Comparison of ENCODE assay signal across 12 cellular contexts in the genomic region with DNA sequence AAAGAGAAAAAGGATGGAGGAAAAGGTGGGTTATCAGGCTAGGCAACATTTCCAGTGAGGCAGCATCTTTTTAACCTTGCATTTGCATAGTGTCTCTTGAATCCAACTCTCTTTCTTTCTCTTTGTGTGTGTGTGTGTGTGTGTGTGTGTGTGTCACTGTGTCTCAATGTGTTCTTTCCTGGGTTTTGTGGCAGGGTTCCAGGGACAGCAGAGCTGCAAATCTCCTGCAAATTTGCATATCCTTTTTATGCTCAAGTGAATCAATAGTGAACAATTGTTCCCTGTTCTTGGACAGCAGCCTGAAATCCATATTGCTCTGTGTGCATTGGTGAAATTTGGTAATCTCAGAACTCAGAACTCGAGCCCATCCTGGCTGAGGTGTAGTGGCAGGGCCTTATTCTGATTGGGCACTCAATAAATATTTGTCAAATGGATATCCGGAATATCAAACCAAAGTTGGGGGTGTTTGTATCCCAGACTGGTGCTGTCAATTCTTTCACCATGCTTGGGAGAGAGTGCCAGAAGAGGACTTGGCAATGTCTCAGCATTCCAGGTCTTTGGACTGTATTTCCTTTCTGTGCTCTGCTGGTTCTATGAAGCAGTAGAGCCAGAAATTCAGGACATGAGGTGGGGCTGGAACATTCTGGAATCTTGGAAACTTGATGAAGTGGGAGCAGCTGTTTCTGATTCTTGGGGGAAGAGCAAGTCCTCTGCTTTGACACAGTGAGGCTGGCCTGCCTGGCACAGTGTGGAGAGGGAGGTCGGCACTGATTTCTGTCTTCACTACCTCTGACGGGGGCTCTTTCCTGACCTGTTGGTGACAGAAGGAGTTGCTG.
DNase-seq lines count a peak whose midpoint lies in the region; ATAC-seq and TF ChIP-seq lines count a peak whose summit lies in the region.
"Had no signal": no experiment of that assay in that cellular context is flagged by ENCODE, and none has a peak within 500 bp of the region (broad histone marks: within the 10 kb centered on the region; RNA-seq: fewer than 3 reads in every experiment).

No MANE protein-coding gene starts in this region.

- peak overlapping the region; percentile 91 for H3K27ac ChIP-seq in VCaP

- H3K4me1 Mint-ChIP-seq in activated T-helper 2 cell treated with anti-CD3 and anti-CD28 coated beads, Interferon-gamma antibody, Interleukin-2, Interleukin-4, amounts not matched to agents 10 μg/mL and 5 μg/mL and 100 μg/mL, durations not matched to agents 14 hours and 24 hours and 36 hours (ENCODE audit: low read depth), result peaks cover 4% of the 10 kb centered on the region
- H3K4me1 Mint-ChIP-seq: activated naive CD4-positive, alpha-beta T cell treated with anti-CD3 and anti-CD28 coated beads, Interleukin-2, amount 50 U/mL, for 24 hours had no signal

- intact Hi-C loops in activated T-helper 2 cell treated with anti-CD3 and anti-CD28 coated beads, Interferon-gamma antibody, Interleukin-2, Interleukin-4, amounts not matched to agents 10 μg/mL and 5 μg/mL and 100 μg/mL, durations not matched to agents 14 hours and 24 hours and 36 hours (cut with micrococcal nuclease), result no loop called here

- H3K4me3 Mint-ChIP-seq in activated T-helper 2 cell treated with anti-CD3 and anti-CD28 coated beads, Interferon-gamma antibody, Interleukin-2, Interleukin-4, amounts not matched to agents 10 μg/mL and 5 μg/mL and 100 μg/mL, durations not matched to agents 14 hours and 24 hours and 36 hours (ENCODE audit: low read depth), result no peak overlapping the region
- H3K4me3 Mint-ChIP-seq: activated naive CD4-positive, alpha-beta T cell treated with anti-CD3 and anti-CD28 coated beads, Interleukin-2, amount 50 U/mL, for 24 hours had no signal

- ATAC-seq in HG02588 (IDR thresholded peaks at IDR 0.05; ENCODE audit: unreplicated experiment), result no peak

- H3K36me3 Mint-ChIP-seq in activated T-helper 2 cell treated with anti-CD3 and anti-CD28 coated beads, Interferon-gamma antibody, Interleukin-2, Interleukin-4, amounts not matched to agents 10 μg/mL and 5 μg/mL and 100 μg/mL, durations not matched to agents 14 hours and 24 hours and 36 hours (ENCODE audit: low read depth), result no peaks in the 10 kb centered on the region
- H3K36me3 Mint-ChIP-seq: activated naive CD4-positive, alpha-beta T cell treated with anti-CD3 and anti-CD28 coated beads, Interleukin-2, amount 50 U/mL, for 24 hours had no signal

- H3K4me3 ChIP-seq in foreskin fibroblast (ENCODE audit: low read depth in 1 of 2, low read length in 2 of 2), result no peak overlapping the region

- H3K27ac Mint-ChIP-seq in activated T-helper 2 cell treated with anti-CD3 and anti-CD28 coated beads, Interferon-gamma antibody, Interleukin-2, Interleukin-4, amounts not matched to agents 10 μg/mL and 5 μg/mL and 100 μg/mL, durations not matched to agents 14 hours and 24 hours and 36 hours, result no peak overlapping the region
- H3K27ac Mint-ChIP-seq: activated naive CD4-positive, alpha-beta T cell treated with anti-CD3 and anti-CD28 coated beads, Interleukin-2, amount 50 U/mL, for 24 hours had no signal

- no peaks in the 10 kb centered on the region for H3K9me3 Mint-ChIP-seq in activated T-helper 2 cell treated with anti-CD3 and anti-CD28 coated beads, Interferon-gamma antibody, Interleukin-2, Interleukin-4, amounts not matched to agents 10 μg/mL and 5 μg/mL and 100 μg/mL, durations not matched to agents 14 hours and 24 hours and 36 hours
- H3K9me3 Mint-ChIP-seq: activated naive CD4-positive, alpha-beta T cell treated with anti-CD3 and anti-CD28 coated beads, Interleukin-2, amount 50 U/mL, for 24 hours had no signal

- peaks cover 5% of the 10 kb centered on the region for H3K27me3 Mint-ChIP-seq in activated T-helper 2 cell treated with anti-CD3 and anti-CD28 coated beads, Interferon-gamma antibody, Interleukin-2, Interleukin-4, amounts not matched to agents 10 μg/mL and 5 μg/mL and 100 μg/mL, durations not matched to agents 14 hours and 24 hours and 36 hours (ENCODE audit: low read depth)
- H3K27me3 Mint-ChIP-seq: activated naive CD4-positive, alpha-beta T cell treated with anti-CD3 and anti-CD28 coated beads, Interleukin-2, amount 50 U/mL, for 24 hours had no signal

- DNase-seq in Ammon's horn (ENCODE audit: low spot score) (peak; percentile 72), foreskin fibroblast (peak; percentile 63 to 77), occipital lobe (lab: John Stamatoyannopoulos, UW) (peak; percentile 39), DMS 273 (lab: John Stamatoyannopoulos, UW; ENCODE audit: unreplicated experiment) (no peak), NCI-H1694 (lab: John Stamatoyannopoulos, UW) (no peak)
- no peak for DNase-seq in activated T-helper 2 cell treated with anti-CD3 and anti-CD28 coated beads, Interferon-gamma antibody, Interleukin-2, Interleukin-4, amounts not matched to agents 10 μg/mL and 5 μg/mL and 100 μg/mL, durations not matched to agents 14 hours and 24 hours and 36 hours (ENCODE audit: low spot score)
- DNase-seq: Caco-2; NCI-H187; stimulated activated CD4-positive, alpha-beta T cell treated with anti-CD3 and anti-CD28 coated beads, Interleukin-1b, Interleukin-23, amount 100 ng/mL, for 48 hours had no signal

- TF ChIP-seq CTCF in VCaP (conservative IDR thresholded peaks at IDR 0.05), result no peak
- no peak for TF ChIP-seq CTCF in foreskin fibroblast (IDR thresholded peaks at IDR 0.05; ENCODE audit: low read depth, low read length)

Comparison
In these comparisons a context has a peak if more than half of its experiments do, and no peak if none do; other contexts are left out.
1. DNase-seq: peak in Ammon's horn (single experiment), foreskin fibroblast (2 of 2) and occipital lobe (single experiment); none in activated T-helper 2 cell treated with anti-CD3 and anti-CD28 coated beads, Interferon-gamma antibody, Interleukin-2, Interleukin-4, amounts not matched to agents 10 μg/mL and 5 μg/mL and 100 μg/mL, durations not matched to agents 14 hours and 24 hours and 36 hours (single experiment), DMS 273 (single experiment) and NCI-H1694 (single experiment).